Comparison of ENCODE assay signal across 8 cellular contexts in genomic region chr2:222707689-222708273, GRCh38. TPM values are rescaled to one million over a fixed set of nuclear protein-coding genes. Genes with fewer than 3 reads are reported as not detected.
DNase-seq lines count a peak whose midpoint lies in the region; ATAC-seq and TF ChIP-seq lines count a peak whose summit lies in the region.

No MANE protein-coding gene starts in this region.

- in situ Hi-C loops in GM13976 (cut with MboI; ENCODE audit: low sequenced_read_pairs, unreplicated experiment): no loop called here

- peak; percentile 58 for ATAC-seq in HG02973 (IDR thresholded peaks at IDR 0.05; ENCODE audit: unreplicated experiment)
- peak; percentile 28 to 57 for ATAC-seq in naive B cell (ENCODE audit: low read depth in 2 of 2)
- ATAC-seq in HG03108 (IDR thresholded peaks at IDR 0.05; ENCODE audit: unreplicated experiment): no peak
- no peak for ATAC-seq in GM21786 (IDR thresholded peaks at IDR 0.05; ENCODE audit: unreplicated experiment)

- peaks cover 30% of the 10 kb centered on the region for H3K27me3 Mint-ChIP-seq in activated CD4-positive, alpha-beta memory T cell treated with anti-CD3 and anti-CD28 coated beads for 36 hours
- H3K27me3 Mint-ChIP-seq in naive B cell: peaks cover 0 to 14% (median 7%) of the 10 kb centered on the region in 3 donors

- H3K27ac Mint-ChIP-seq in activated CD4-positive, alpha-beta memory T cell treated with anti-CD3 and anti-CD28 coated beads for 36 hours: no peak overlapping the region
- no peak overlapping the region for H3K27ac Mint-ChIP-seq in naive B cell

- intact Hi-C loops in activated CD4-positive, alpha-beta memory T cell treated with anti-CD3 and anti-CD28 coated beads for 36 hours (cut with micrococcal nuclease): loop anchor here (1.0 kb wide), 5 partner anchors 82 to 232 kb away; partner anchors contain the start of gene ACSL3

- H3K9me3 Mint-ChIP-seq in activated CD4-positive, alpha-beta memory T cell treated with anti-CD3 and anti-CD28 coated beads for 36 hours: no peaks in the 10 kb centered on the region
- no peaks in the 10 kb centered on the region for H3K9me3 Mint-ChIP-seq in naive B cell

- H3K4me3 Mint-ChIP-seq in activated CD4-positive, alpha-beta memory T cell treated with anti-CD3 and anti-CD28 coated beads for 36 hours: no peak overlapping the region
- no peak overlapping the region for H3K4me3 Mint-ChIP-seq in naive B cell

- TF ChIP-seq CTCF in GM13976 (IDR thresholded peaks at IDR 0.05; ENCODE audit: borderline replicate concordance, control extremely low read depth, extremely low read depth, insufficient read depth, missing control alignments): no peak

- DNase-seq in GM13976 (ENCODE audit: low spot score) (peak; percentile 37), naive B cell (no peak), SW 1271 (lab: John Stamatoyannopoulos, UW) (no peak)
- DNase-seq in activated CD4-positive, alpha-beta memory T cell treated with anti-CD3 and anti-CD28 coated beads for 36 hours: peak; percentile 48
- no peak for DNase-seq in activated CD4-positive, alpha-beta T cell treated with anti-CD3 and anti-CD28 coated beads, Interleukin-2, amount 50 U/mL, for 48 hours

- peaks cover 6% of the 10 kb centered on the region for H3K4me1 Mint-ChIP-seq in activated CD4-positive, alpha-beta memory T cell treated with anti-CD3 and anti-CD28 coated beads for 36 hours (ENCODE audit: low read depth)
- peaks cover 7 to 18% (median 15%) of the 10 kb centered on the region in 3 donors for H3K4me1 Mint-ChIP-seq in naive B cell

- POLR2A ChIA-PET in activated CD4-positive, alpha-beta memory T cell treated with anti-CD3 and anti-CD28 coated beads for 36 hours (lab: Charles Lee): no interaction called here

- CTCF ChIA-PET in activated CD4-positive, alpha-beta memory T cell treated with anti-CD3 and anti-CD28 coated beads for 36 hours (lab: Charles Lee): interaction anchor here (0.7 to 9.3 kb wide), 21 partner anchors 9 to 264 kb away, joined by 3 to 115 read pairs (median 5); no protein-coding TSS in a partner anchor

- no peaks in the 10 kb centered on the region for H3K36me3 Mint-ChIP-seq in activated CD4-positive, alpha-beta memory T cell treated with anti-CD3 and anti-CD28 coated beads for 36 hours
- H3K36me3 Mint-ChIP-seq in naive B cell: no peaks in the 10 kb centered on the region

RNA-seq across cellular contexts. Expression of gene MOGAT1, which starts 36.3 kb away (rescaled TPM):
- not detected for total RNA-seq in activated CD4-positive, alpha-beta memory T cell treated with anti-CD3 and anti-CD28 coated beads for 36 hours
- polyA plus RNA-seq in naive B cell (ENCODE audit: low read depth in 6 of 6): not detected

RNA-seq across cellular contexts. Expression of gene FARSB, which starts 51.9 kb away (rescaled TPM):
- total RNA-seq in activated CD4-positive, alpha-beta memory T cell treated with anti-CD3 and anti-CD28 coated beads for 36 hours: 10 to 100 TPM; 40.3 to 41.4 TPM
- 10 to 100 TPM; 20.8 to 35.3 (median 30.3) TPM for polyA plus RNA-seq in naive B cell (ENCODE audit: low read depth in 6 of 6)

Comparison
In these comparisons a context has a peak if more than half of its experiments do, and no peak if none do; other contexts are left out.
1. DNase-seq: peak in GM13976 (single experiment) and activated CD4-positive, alpha-beta memory T cell treated with anti-CD3 and anti-CD28 coated beads for 36 hours (single experiment); none in naive B cell (single experiment), SW 1271 (0 of 2) and activated CD4-positive, alpha-beta T cell treated with anti-CD3 and anti-CD28 coated beads, Interleukin-2, amount 50 U/mL, for 48 hours (0 of 2).
2. ATAC-seq: peak in HG02973 (single experiment) and naive B cell (2 of 2); none in HG03108 (single experiment) and GM21786 (single experiment).